Comparison of ENCODE assay signal across 1 cellular context in genomic region chr9:137671721-137672120, GRCh38.
TF ChIP-seq lines count a peak whose summit lies in the region.

No MANE protein-coding gene starts in this region.

TF ChIP-seq in WTC11, 78 proteins besides CTCF, POLR2A, EP300 and RAD21 (continued from another document):
- no peak for TF ChIP-seq ZNF281 (CRISPR knock-in tag; IDR thresholded peaks at IDR 0.05)
- TF ChIP-seq, protein P1, sequence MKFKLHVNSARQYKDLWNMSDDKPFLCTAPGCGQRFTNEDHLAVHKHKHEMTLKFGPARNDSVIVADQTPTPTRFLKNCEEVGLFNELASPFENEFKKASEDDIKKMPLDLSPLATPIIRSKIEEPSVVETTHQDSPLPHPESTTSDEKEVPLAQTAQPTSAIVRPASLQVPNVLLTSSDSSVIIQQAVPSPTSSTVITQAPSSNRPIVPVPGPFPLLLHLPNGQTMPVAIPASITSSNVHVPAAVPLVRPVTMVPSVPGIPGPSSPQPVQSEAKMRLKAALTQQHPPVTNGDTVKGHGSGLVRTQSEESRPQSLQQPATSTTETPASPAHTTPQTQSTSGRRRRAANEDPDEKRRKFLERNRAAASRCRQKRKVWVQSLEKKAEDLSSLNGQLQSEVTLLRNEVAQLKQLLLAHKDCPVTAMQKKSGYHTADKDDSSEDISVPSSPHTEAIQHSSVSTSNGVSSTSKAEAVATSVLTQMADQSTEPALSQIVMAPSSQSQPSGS (CRISPR knock-in tag; IDR thresholded peaks at IDR 0.05; ENCODE audit: borderline replicate concordance, low read depth) = no peak
- TF ChIP-seq ZNF423 (CRISPR knock-in tag; IDR thresholded peaks at IDR 0.05) = no peak
- TF ChIP-seq, protein P2, sequence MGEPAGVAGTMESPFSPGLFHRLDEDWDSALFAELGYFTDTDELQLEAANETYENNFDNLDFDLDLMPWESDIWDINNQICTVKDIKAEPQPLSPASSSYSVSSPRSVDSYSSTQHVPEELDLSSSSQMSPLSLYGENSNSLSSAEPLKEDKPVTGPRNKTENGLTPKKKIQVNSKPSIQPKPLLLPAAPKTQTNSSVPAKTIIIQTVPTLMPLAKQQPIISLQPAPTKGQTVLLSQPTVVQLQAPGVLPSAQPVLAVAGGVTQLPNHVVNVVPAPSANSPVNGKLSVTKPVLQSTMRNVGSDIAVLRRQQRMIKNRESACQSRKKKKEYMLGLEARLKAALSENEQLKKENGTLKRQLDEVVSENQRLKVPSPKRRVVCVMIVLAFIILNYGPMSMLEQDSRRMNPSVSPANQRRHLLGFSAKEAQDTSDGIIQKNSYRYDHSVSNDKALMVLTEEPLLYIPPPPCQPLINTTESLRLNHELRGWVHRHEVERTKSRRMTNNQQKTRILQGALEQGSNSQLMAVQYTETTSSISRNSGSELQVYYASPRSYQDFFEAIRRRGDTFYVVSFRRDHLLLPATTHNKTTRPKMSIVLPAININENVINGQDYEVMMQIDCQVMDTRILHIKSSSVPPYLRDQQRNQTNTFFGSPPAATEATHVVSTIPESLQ (CRISPR knock-in tag; IDR thresholded peaks at IDR 0.05) = no peak
- TF ChIP-seq KAT7 (CRISPR knock-in tag; IDR thresholded peaks at IDR 0.05; ENCODE audit: borderline replicate concordance) = no peak
- TF ChIP-seq TEAD1 (CRISPR knock-in tag; IDR thresholded peaks at IDR 0.05) = no peak
- TF ChIP-seq NFATC4 (CRISPR knock-in tag; IDR thresholded peaks at IDR 0.05) = no peak
- no peak for TF ChIP-seq NFYB (CRISPR knock-in tag; conservative IDR thresholded peaks at IDR 0.05; ENCODE audit: low read depth)
- no peak for TF ChIP-seq ZBTB21 (CRISPR knock-in tag; IDR thresholded peaks at IDR 0.05; ENCODE audit: borderline replicate concordance)
- TF ChIP-seq RORB (CRISPR knock-in tag; IDR thresholded peaks at IDR 0.05) = no peak
- TF ChIP-seq GABPB1 (CRISPR knock-in tag; IDR thresholded peaks at IDR 0.05) = no peak
TF ChIP-seq in WTC11: peak in this region for 0.
